Comparison of ENCODE assay signal across 26 cellular contexts in genomic region chr7:47248797-47249196, GRCh38.
"Had no signal": no experiment of that assay in that cellular context is flagged by ENCODE, and none has a peak within 500 bp of the region (broad histone marks: within the 10 kb centered on the region; RNA-seq: fewer than 3 reads in every experiment).

No MANE protein-coding gene starts in this region.

- H3K27me3 Mint-ChIP-seq: IgD-negative memory B cell had no signal

- H3K27me3 ChIP-seq: brain microvascular endothelial cell, Peyer's patch had no signal

- H3K36me3 Mint-ChIP-seq: IgD-negative memory B cell had no signal

- H3K36me3 ChIP-seq: brain microvascular endothelial cell, Peyer's patch had no signal

- ATAC-seq: activated CD8-positive, alpha-beta T cell treated with anti-CD3 and anti-CD28 coated beads for 36 hours; activated naive CD4-positive, alpha-beta T cell treated with anti-CD3 and anti-CD28 coated beads, Interleukin-2, amount 50 U/mL, for 72 hours; activated T-cell treated with anti-CD3 and anti-CD28 coated beads, Interleukin-2, amount 50 U/mL, for 72 hours; activated T-helper 17 cell treated with anti-CD3 and anti-CD28 coated beads, Interleukin-2, amount 50 U/mL, for 72 hours; PC-3 had no signal

- DNase-seq: activated CD4-positive, alpha-beta T cell treated with anti-CD3 and anti-CD28 coated beads, Interleukin-2, amount 10 ng/mL, durations not matched to agents 24 days and 14 days; activated CD4-positive, alpha-beta T cell treated with anti-CD3 and anti-CD28 coated beads, Interleukin-2, amount 50 U/mL, for 4 hours; activated CD8-positive, alpha-beta T cell treated with anti-CD3 and anti-CD28 coated beads for 36 hours; activated gamma-delta T cell treated with Interleukin-2 at 50 U/mL for 16 hours; activated naive CD4-positive, alpha-beta T cell treated with anti-CD3 and anti-CD28 coated beads for 36 hours; activated T-cell treated with anti-CD3 and anti-CD28 coated beads, Interleukin-2, amount 50 U/mL, for 1 hour; activated T-cell treated with anti-CD3 and anti-CD28 coated beads, Interleukin-2, amount 50 U/mL, for 72 hours; anterior cingulate cortex; brain microvascular endothelial cell; Karpas-422; KBM-7; NCI-H1105; NCI-H1417 treated with DMSO at 0.1 percent for 48 hours; NCI-H1930; NCI-H2081 treated with DMSO at 0.1 percent for 48 hours; NCI-H345; NCI-H524 treated with DMSO at 0.1 percent for 48 hours; PC-3; Peyer's patch; RPMI8226; SW 1271; T-helper 1 cell; T1000 had no signal

- H3K4me1 Mint-ChIP-seq: activated T-helper 17 cell treated with anti-CD3 and anti-CD28 coated beads, Interleukin-2, amount 50 U/mL, for 72 hours had no signal

- H3K4me3 ChIP-seq: Peyer's patch had no signal

- H3K9me3 Mint-ChIP-seq: activated CD4-positive, alpha-beta T cell treated with anti-CD3 and anti-CD28 coated beads, Interleukin-2, amount 10 ng/mL, durations not matched to agents 24 days and 14 days; activated T-cell treated with anti-CD3 and anti-CD28 coated beads, Interleukin-2, amount 50 U/mL, for 72 hours; activated T-helper 17 cell treated with anti-CD3 and anti-CD28 coated beads, Interleukin-2, amount 50 U/mL, for 72 hours had no signal

- H3K4me3 Mint-ChIP-seq: activated CD4-positive, alpha-beta T cell treated with anti-CD3 and anti-CD28 coated beads, Interleukin-2, amount 10 ng/mL, durations not matched to agents 24 days and 14 days; activated CD8-positive, alpha-beta T cell treated with anti-CD3 and anti-CD28 coated beads for 36 hours; activated naive CD4-positive, alpha-beta T cell treated with anti-CD3 and anti-CD28 coated beads for 36 hours; activated T-cell treated with anti-CD3 and anti-CD28 coated beads, Interleukin-2, amount 50 U/mL, for 72 hours; activated T-helper 17 cell treated with anti-CD3 and anti-CD28 coated beads, Interleukin-2, amount 50 U/mL, for 72 hours; IgD-negative memory B cell had no signal

- H3K9me3 ChIP-seq: Peyer's patch had no signal

- H3K27ac Mint-ChIP-seq: activated CD4-positive, alpha-beta T cell treated with anti-CD3 and anti-CD28 coated beads, Interleukin-2, amount 10 ng/mL, durations not matched to agents 24 days and 14 days; activated CD8-positive, alpha-beta T cell treated with anti-CD3 and anti-CD28 coated beads for 36 hours; activated naive CD4-positive, alpha-beta T cell treated with anti-CD3 and anti-CD28 coated beads for 36 hours; activated naive CD4-positive, alpha-beta T cell treated with anti-CD3 and anti-CD28 coated beads, Interleukin-2, amount 50 U/mL, for 72 hours; activated T-cell treated with anti-CD3 and anti-CD28 coated beads, Interleukin-2, amount 50 U/mL, for 72 hours; activated T-helper 17 cell treated with anti-CD3 and anti-CD28 coated beads, Interleukin-2, amount 50 U/mL, for 72 hours had no signal

- H3K4me1 ChIP-seq: Peyer's patch had no signal
